1 cellular context compared by ENCODE assay signal in the genomic region with DNA sequence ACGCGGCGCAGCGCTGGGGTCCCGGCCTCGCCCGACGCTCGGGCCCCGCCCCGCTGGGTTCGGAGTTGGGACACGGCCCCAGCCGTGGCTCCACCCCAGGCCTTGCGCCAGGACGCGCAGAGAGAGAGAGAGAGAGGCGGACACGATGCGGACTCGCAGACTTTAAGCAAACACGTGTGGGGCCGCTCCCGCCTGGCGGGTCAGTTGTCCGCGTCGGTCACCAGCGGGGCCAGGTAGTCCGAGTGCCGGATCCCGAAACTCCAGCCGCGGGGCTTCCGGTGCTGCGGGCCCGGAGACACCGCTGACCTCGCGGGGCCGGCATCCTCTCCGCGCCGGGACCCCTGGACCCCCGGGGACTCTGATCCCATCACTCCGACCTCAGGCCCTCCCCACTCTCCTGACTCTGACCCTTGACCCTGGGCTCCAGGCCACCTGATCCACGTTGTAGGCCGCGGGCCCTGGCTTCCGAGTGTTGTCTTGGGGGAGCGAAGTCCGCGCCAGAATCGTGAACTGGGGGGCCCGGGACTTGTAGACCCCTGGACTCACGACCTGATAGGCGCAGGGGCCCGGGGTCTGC.
A peak's percentile ranks its signal among the peaks of the same experiment; 100 is the strongest.
TF ChIP-seq lines count a peak whose summit lies in the region.

No MANE protein-coding gene starts in this region.

TF ChIP-seq in GM23338, 12 proteins besides CTCF, POLR2A, EP300 and RAD21:
- TF ChIP-seq POLR2AphosphoS5 (IDR thresholded peaks at IDR 0.05; ENCODE audit: low read depth) (0 out of 2 replicates have a peak, but pooled peaks have one; percentile 16), NANOG (IDR thresholded peaks at IDR 0.05; ENCODE audit: borderline replicate concordance) (no peak), EZH2 (IDR thresholded peaks at IDR 0.05; ENCODE audit: low read depth, unreplicated experiment) (peak; percentile 56)
